19 cellular contexts compared by ENCODE assay signal in the genomic region with DNA sequence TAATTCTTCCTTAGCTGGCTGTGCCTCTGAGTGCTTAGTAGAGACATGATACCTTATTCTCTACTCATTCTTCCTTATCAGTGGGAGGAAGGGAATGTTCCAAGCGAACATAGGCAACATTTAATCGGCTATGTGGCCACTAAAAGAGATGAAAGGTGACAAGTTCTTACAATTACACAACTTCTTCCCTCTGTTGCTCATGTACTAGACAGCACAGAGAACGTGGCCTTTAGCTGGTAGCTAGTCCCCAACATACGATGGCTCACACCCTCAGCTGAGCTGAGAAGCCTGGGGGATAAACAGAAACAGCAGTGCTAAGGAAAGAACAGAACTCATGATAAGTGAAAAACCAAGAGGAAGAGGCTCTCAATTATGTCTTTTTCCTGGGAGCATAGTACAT. TPM values are rescaled to one million over a fixed set of nuclear protein-coding genes. Genes with fewer than 3 reads are reported as not detected.
"Had no signal": no experiment of that assay in that cellular context is flagged by ENCODE, and none has a peak within 500 bp of the region (broad histone marks: within the 10 kb centered on the region; RNA-seq: fewer than 3 reads in every experiment).

No MANE protein-coding gene starts in this region.

- H3K9me3 Mint-ChIP-seq: activated naive CD4-positive, alpha-beta T cell treated with anti-CD3 and anti-CD28 coated beads for 36 hours; activated naive CD8-positive, alpha-beta T cell treated with anti-CD3 and anti-CD28 coated beads, Interleukin-2, amount 50 U/mL, for 24 hours; activated T-helper 1 cell treated with anti-CD3 and anti-CD28 coated beads, Interleukin-12 subunit alpha, Interleukin-12 subunit beta, Interleukin-2, Interleukin-4 antibody, amounts not matched to agents 30 ng/mL and 10 ng/mL and 1 ng/mL, durations not matched to agents 14 hours and 24 hours and 36 hours; endodermal cell; naive thymus-derived CD8-positive, alpha-beta T cell; stimulated activated naive CD8-positive, alpha-beta T cell treated with anti-CD3 and anti-CD28 coated beads, Interleukin-15, Interleukin-2, amounts not matched to agents 100 ng/mL and 50 ng/mL, for 24 hours had no signal

- H3K36me3 ChIP-seq: suprapubic skin, upper lobe of left lung had no signal

- H3K4me3 Mint-ChIP-seq: activated naive CD4-positive, alpha-beta T cell treated with anti-CD3 and anti-CD28 coated beads for 36 hours; activated naive CD8-positive, alpha-beta T cell treated with anti-CD3 and anti-CD28 coated beads, Interleukin-2, amount 50 U/mL, for 24 hours; activated T-helper 1 cell treated with anti-CD3 and anti-CD28 coated beads, Interleukin-12 subunit alpha, Interleukin-12 subunit beta, Interleukin-2, Interleukin-4 antibody, amounts not matched to agents 30 ng/mL and 10 ng/mL and 1 ng/mL, durations not matched to agents 14 hours and 24 hours and 36 hours; endodermal cell; naive thymus-derived CD8-positive, alpha-beta T cell; stimulated activated naive CD8-positive, alpha-beta T cell treated with anti-CD3 and anti-CD28 coated beads, Interleukin-15, Interleukin-2, amounts not matched to agents 100 ng/mL and 50 ng/mL, for 24 hours had no signal

- H3K27me3 ChIP-seq: suprapubic skin, upper lobe of left lung had no signal

- ATAC-seq: activated CD4-positive, CD25-positive, alpha-beta regulatory T cell treated with anti-CD3 and anti-CD28 coated beads, Interleukin-2, amount 50 U/mL, for 24 hours; activated naive CD8-positive, alpha-beta T cell treated with anti-CD3 and anti-CD28 coated beads, Interleukin-2, amount 50 U/mL, for 24 hours; naive thymus-derived CD8-positive, alpha-beta T cell had no signal

- H3K27me3 Mint-ChIP-seq: activated naive CD8-positive, alpha-beta T cell treated with anti-CD3 and anti-CD28 coated beads, Interleukin-2, amount 50 U/mL, for 24 hours; naive thymus-derived CD8-positive, alpha-beta T cell; stimulated activated naive CD8-positive, alpha-beta T cell treated with anti-CD3 and anti-CD28 coated beads, Interleukin-15, Interleukin-2, amounts not matched to agents 100 ng/mL and 50 ng/mL, for 24 hours had no signal

- H3K9me3 ChIP-seq: suprapubic skin, upper lobe of left lung had no signal

- H3K4me1 Mint-ChIP-seq: activated naive CD8-positive, alpha-beta T cell treated with anti-CD3 and anti-CD28 coated beads, Interleukin-2, amount 50 U/mL, for 24 hours; endodermal cell; naive thymus-derived CD8-positive, alpha-beta T cell had no signal

- DNase-seq: activated CD4-positive, alpha-beta T cell treated with anti-CD3 and anti-CD28 coated beads, Interleukin-2, amount 50 U/mL, for 1 hour; activated naive CD4-positive, alpha-beta T cell treated with anti-CD3 and anti-CD28 coated beads for 36 hours; activated naive CD8-positive, alpha-beta T cell treated with anti-CD3 and anti-CD28 coated beads, Interleukin-2, amount 50 U/mL, for 24 hours; dorsolateral prefrontal cortex; endodermal cell; erythroblast; hippocampal formation; kidney; naive thymus-derived CD8-positive, alpha-beta T cell; posterior cingulate gyrus; retina had no signal

- H3K4me3 ChIP-seq: dorsolateral prefrontal cortex, skin epidermis, suprapubic skin, upper lobe of left lung had no signal

- H3K4me1 ChIP-seq: suprapubic skin, upper lobe of left lung had no signal

- H3K27ac Mint-ChIP-seq: activated naive CD4-positive, alpha-beta T cell treated with anti-CD3 and anti-CD28 coated beads for 36 hours; activated naive CD8-positive, alpha-beta T cell treated with anti-CD3 and anti-CD28 coated beads, Interleukin-2, amount 50 U/mL, for 24 hours; activated T-helper 1 cell treated with anti-CD3 and anti-CD28 coated beads, Interleukin-12 subunit alpha, Interleukin-12 subunit beta, Interleukin-2, Interleukin-4 antibody, amounts not matched to agents 30 ng/mL and 10 ng/mL and 1 ng/mL, durations not matched to agents 14 hours and 24 hours and 36 hours; endodermal cell; stimulated activated naive CD8-positive, alpha-beta T cell treated with anti-CD3 and anti-CD28 coated beads, Interleukin-15, Interleukin-2, amounts not matched to agents 100 ng/mL and 50 ng/mL, for 24 hours had no signal

RNA-seq across cellular contexts. Expression of a gene that starts 52.2 kb away (rescaled TPM):
- total RNA-seq: activated CD8-positive, alpha-beta memory T cell treated with anti-CD3 and anti-CD28 coated beads for 36 hours; activated T-helper 1 cell treated with anti-CD3 and anti-CD28 coated beads, Interleukin-12 subunit alpha, Interleukin-12 subunit beta, Interleukin-2, Interleukin-4 antibody, amounts not matched to agents 30 ng/mL and 10 ng/mL and 1 ng/mL, durations not matched to agents 14 hours and 24 hours and 36 hours; endodermal cell; kidney; mucosa of gallbladder; naive thymus-derived CD8-positive, alpha-beta T cell; suprapubic skin had no signal
